In the genomic region with DNA sequence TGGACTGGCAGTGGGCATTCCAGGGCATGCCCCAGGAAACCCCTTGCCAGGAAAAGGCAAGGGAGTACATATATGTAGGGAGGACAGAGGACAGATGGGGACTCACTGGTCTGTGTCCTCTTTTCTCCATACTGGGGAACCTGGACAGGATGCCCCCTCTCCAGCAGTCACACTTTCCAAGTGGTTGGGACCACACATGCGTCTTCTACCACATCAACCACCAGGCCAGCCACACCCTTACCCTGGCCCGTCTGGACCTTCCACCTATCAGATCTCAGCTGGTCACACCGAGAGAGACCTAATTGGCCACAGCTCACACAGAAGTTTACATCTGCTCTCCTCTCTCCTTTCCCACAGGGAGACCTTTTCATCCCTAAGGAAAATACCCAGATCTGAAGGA, we compare ENCODE assay signal across 31 cellular contexts. TPM values are rescaled to one million over a fixed set of nuclear protein-coding genes. Genes with fewer than 3 reads are reported as not detected.
A peak's percentile ranks its signal among the peaks of the same experiment; 100 is the strongest.
DNase-seq lines count a peak whose midpoint lies in the region; ATAC-seq and TF ChIP-seq lines count a peak whose summit lies in the region.
"Had no signal": no experiment of that assay in that cellular context is flagged by ENCODE, and none has a peak within 500 bp of the region (broad histone marks: within the 10 kb centered on the region; RNA-seq: fewer than 3 reads in every experiment).

No MANE protein-coding gene starts in this region.

- no peaks in the 10 kb centered on the region for H3K9me2 ChIP-seq in PC-9 (ENCODE audit: insufficient read depth)

- H4K20me1 ChIP-seq in PC-9 (ENCODE audit: insufficient read depth), result no peaks in the 10 kb centered on the region

- no peaks in the 10 kb centered on the region for H3K9me3 Mint-ChIP-seq in dendritic cell treated with granulocyte-macrophage colony-stimulating factor and Interleukin-4, amounts not matched to agents 40 ng/mL and 50 ng/mL, for 4 days
- H3K9me3 Mint-ChIP-seq: activated CD4-positive, alpha-beta T cell treated with anti-CD3 and anti-CD28 coated beads, Interleukin-2, amount 10 ng/mL, durations not matched to agents 24 days and 14 days; activated T-cell treated with anti-CD3 and anti-CD28 coated beads, Interleukin-2, amount 50 U/mL, for 72 hours; immature natural killer cell; neural crest cell; stimulated activated effector memory CD8-positive, alpha-beta T cell treated with anti-CD3 and anti-CD28 coated beads, Interleukin-12 subunit alpha, Interleukin-12 subunit beta, amount 100 ng/mL, for 72 hours had no signal

- no peaks in the 10 kb centered on the region for H3K79me2 ChIP-seq in PC-9 (ENCODE audit: low read depth)
- H3K79me2 ChIP-seq: hepatocyte had no signal

- H3K36me3 ChIP-seq in gastrocnemius medialis (no peaks in the 10 kb centered on the region), PC-9 (ENCODE audit: low read depth) (no peaks in the 10 kb centered on the region), mucosa of descending colon (ENCODE audit: low read depth) (no peaks in the 10 kb centered on the region)

- H2AFZ ChIP-seq in PC-9, result no peak overlapping the region
- H2AFZ ChIP-seq: hepatocyte had no signal

- H3K4me2 ChIP-seq in PC-9, result no peak overlapping the region
- H3K4me2 ChIP-seq: hepatocyte had no signal

- H3K4me1 ChIP-seq in gastrocnemius medialis (peaks cover 4 to 8% of the 10 kb centered on the region in 2 donors), PC-9 (replicated peaks; ENCODE audit: insufficient read depth) (no peaks in the 10 kb centered on the region), mucosa of descending colon (ENCODE audit: low read depth) (peaks cover 18% of the 10 kb centered on the region)
- H3K4me1 ChIP-seq: foreskin keratinocyte had no signal

- H3F3A ChIP-seq in PC-9 (ENCODE audit: insufficient read depth, low read depth), result no peaks in the 10 kb centered on the region

- intact Hi-C loops in dendritic cell treated with granulocyte-macrophage colony-stimulating factor and Interleukin-4, amounts not matched to agents 40 ng/mL and 50 ng/mL, for 4 days (cut with micrococcal nuclease), result no loop called here
- intact Hi-C loops in gastrocnemius medialis (cut with DNase I; ENCODE audit: low total_unique reads) (no loop called here), PC-9 (cut with micrococcal nuclease; ENCODE audit: unreplicated experiment) (no loop called here), mucosa of descending colon (cut with DNase I, micrococcal nuclease) (loop anchor here in 1 of 2 donors (10.0 kb wide), 1 partner anchor 79 kb away; no protein-coding TSS in a partner anchor)

- no peak overlapping the region for H3K4me3 Mint-ChIP-seq in dendritic cell treated with granulocyte-macrophage colony-stimulating factor and Interleukin-4, amounts not matched to agents 40 ng/mL and 50 ng/mL, for 4 days
- H3K4me3 Mint-ChIP-seq: activated CD4-positive, alpha-beta T cell treated with anti-CD3 and anti-CD28 coated beads, Interleukin-2, amount 10 ng/mL, durations not matched to agents 24 days and 14 days; activated T-cell treated with anti-CD3 and anti-CD28 coated beads, Interleukin-2, amount 50 U/mL, for 72 hours; CD14-positive monocyte; immature natural killer cell; neural crest cell; stimulated activated effector memory CD8-positive, alpha-beta T cell treated with anti-CD3 and anti-CD28 coated beads, Interleukin-12 subunit alpha, Interleukin-12 subunit beta, amount 100 ng/mL, for 72 hours had no signal

- H3K27me3 Mint-ChIP-seq in dendritic cell treated with granulocyte-macrophage colony-stimulating factor and Interleukin-4, amounts not matched to agents 40 ng/mL and 50 ng/mL, for 4 days, result peaks cover 15% of the 10 kb centered on the region

- TF ChIP-seq CTCF in gastrocnemius medialis (IDR thresholded peaks at IDR 0.05 in 4 of 5, conservative IDR thresholded peaks at IDR 0.05 in 1 of 5), result no peak
- no peak for TF ChIP-seq CTCF in PC-9 (conservative IDR thresholded peaks at IDR 0.05)
- TF ChIP-seq CTCF in mucosa of descending colon (IDR thresholded peaks at IDR 0.05), result no peak

- H3K27ac Mint-ChIP-seq in dendritic cell treated with granulocyte-macrophage colony-stimulating factor and Interleukin-4, amounts not matched to agents 40 ng/mL and 50 ng/mL, for 4 days, result peak overlapping the region; percentile 21
- H3K27ac Mint-ChIP-seq: activated CD4-positive, alpha-beta T cell treated with anti-CD3 and anti-CD28 coated beads, Interleukin-2, amount 10 ng/mL, durations not matched to agents 24 days and 14 days; activated T-cell treated with anti-CD3 and anti-CD28 coated beads, Interleukin-2, amount 50 U/mL, for 72 hours; stimulated activated effector memory CD8-positive, alpha-beta T cell treated with anti-CD3 and anti-CD28 coated beads, Interleukin-12 subunit alpha, Interleukin-12 subunit beta, amount 100 ng/mL, for 72 hours had no signal

- DNase-seq in SW480 (ENCODE audit: low spot score) (peak; percentile 27), left lobe of liver (ENCODE audit: low spot score) (peak; percentile 30), gastrocnemius medialis (no peak), PC-9 (no peak), mucosa of descending colon (no peak), hippocampal formation (lab: John Stamatoyannopoulos, UW) (no peak)
- DNase-seq: activated CD4-positive, alpha-beta T cell treated with anti-CD3 and anti-CD28 coated beads, Interleukin-2, amount 10 ng/mL, durations not matched to agents 24 days and 14 days; activated naive CD4-positive, alpha-beta T cell treated with Interleukin-2 at 50 U/mL for 16 hours; activated T-cell treated with anti-CD3 and anti-CD28 coated beads, Interleukin-2, amount 50 U/mL, for 72 hours; amygdala; Calu3; effector CD8-positive, alpha-beta T cell; foreskin keratinocyte; immature natural killer cell; Karpas-422; NCI-H1436; NCI-H2107; NCI-H446; NCI-H82; stimulated activated CD4-positive, alpha-beta T cell treated with anti-CD3 and anti-CD28 coated beads, Interleukin-4, amount 100 ng/mL, for 24 hours; T-helper 9 cell had no signal

- no peak for TF ChIP-seq POLR2A in gastrocnemius medialis (IDR thresholded peaks at IDR 0.05)

- CTCF ChIA-PET in PC-9 (lab: Charles Lee), result no interaction called here

- H3K4me3 ChIP-seq in gastrocnemius medialis, result no peak overlapping the region
- no peak overlapping the region for H3K4me3 ChIP-seq in PC-9
- no peak overlapping the region for H3K4me3 ChIP-seq in mucosa of descending colon
- H3K4me3 ChIP-seq: hepatocyte had no signal

- peak overlapping the region; percentile 33 to 69 (median 54) for H3K27ac ChIP-seq in gastrocnemius medialis
- no peak overlapping the region for H3K27ac ChIP-seq in PC-9
- H3K27ac ChIP-seq: foreskin keratinocyte, hepatocyte had no signal

- H3K27me3 ChIP-seq in gastrocnemius medialis, result no peaks in the 10 kb centered on the region
- H3K27me3 ChIP-seq in PC-9 (ENCODE audit: insufficient read depth, low read depth), result peaks cover 36% of the 10 kb centered on the region
- H3K27me3 ChIP-seq: hepatocyte had no signal

- POLR2A ChIA-PET in PC-9 (lab: Charles Lee; ENCODE audit: unreplicated experiment), result no interaction called here

- no peak for ATAC-seq in left lobe of liver
- no peak for ATAC-seq in gastrocnemius medialis
- ATAC-seq in mucosa of descending colon, result no peak
- ATAC-seq: activated T-cell treated with anti-CD3 and anti-CD28 coated beads, Interleukin-2, amount 50 U/mL, for 72 hours; esophagus mucosa; sciatic nerve; stimulated activated effector memory CD8-positive, alpha-beta T cell treated with anti-CD3 and anti-CD28 coated beads, Interleukin-12 subunit alpha, Interleukin-12 subunit beta, amount 100 ng/mL, for 72 hours had no signal

- H3K36me3 Mint-ChIP-seq in dendritic cell treated with granulocyte-macrophage colony-stimulating factor and Interleukin-4, amounts not matched to agents 40 ng/mL and 50 ng/mL, for 4 days (ENCODE audit: low read depth), result no peaks in the 10 kb centered on the region
- H3K36me3 Mint-ChIP-seq: CD14-positive monocyte; immature natural killer cell; stimulated activated effector memory CD8-positive, alpha-beta T cell treated with anti-CD3 and anti-CD28 coated beads, Interleukin-12 subunit alpha, Interleukin-12 subunit beta, amount 100 ng/mL, for 72 hours had no signal

- in situ Hi-C loops in gastrocnemius medialis (cut with MboI; ENCODE audit: low sequenced_read_pairs in 4 of 4), result loop anchor here in 2 of 4 donors (10.0 kb wide), 1 partner anchor 79 kb away; no protein-coding TSS in a partner anchor

- H3K9me3 ChIP-seq in gastrocnemius medialis, result no peaks in the 10 kb centered on the region
- no peaks in the 10 kb centered on the region for H3K9me3 ChIP-seq in PC-9 (ENCODE audit: insufficient read depth, low read depth)
- no peaks in the 10 kb centered on the region for H3K9me3 ChIP-seq in mucosa of descending colon

- H3K4me1 Mint-ChIP-seq in dendritic cell treated with granulocyte-macrophage colony-stimulating factor and Interleukin-4, amounts not matched to agents 40 ng/mL and 50 ng/mL, for 4 days (ENCODE audit: low read depth), result peaks cover 44% of the 10 kb centered on the region
- H3K4me1 Mint-ChIP-seq: immature natural killer cell; neural crest cell; stimulated activated effector memory CD8-positive, alpha-beta T cell treated with anti-CD3 and anti-CD28 coated beads, Interleukin-12 subunit alpha, Interleukin-12 subunit beta, amount 100 ng/mL, for 72 hours had no signal

- BruUV-seq in PC-9 (replicated peaks; lab: Mats Ljungman, UMichigan), result no TSS peak

RNA-seq across cellular contexts. Expression of a gene that starts 8.3 kb away (rescaled TPM):
- total RNA-seq in left lobe of liver, result not detected
- not detected for total RNA-seq in gastrocnemius medialis
- not detected in 2 replicates for total RNA-seq in PC-9 (2021)
- total RNA-seq in mucosa of descending colon, result under 1 TPM in 1 of 3 donors, not detected in 2; 0.46 TPM
- total RNA-seq: activated CD4-positive, alpha-beta T cell treated with anti-CD3 and anti-CD28 coated beads, Interleukin-2, amount 10 ng/mL, durations not matched to agents 24 days and 14 days; activated T-cell treated with anti-CD3 and anti-CD28 coated beads, Interleukin-2, amount 50 U/mL, for 72 hours; Calu3; esophagus mucosa; foreskin keratinocyte; hepatocyte; liver; neural crest cell; OCI-LY7; urinary bladder had no signal

RNA-seq across cellular contexts. Expression of a gene that starts 11.1 kb away (rescaled TPM):
- total RNA-seq in left lobe of liver (7.1 TPM), gastrocnemius medialis (10 to 100 TPM; 37.1 to 53.5 (median 43.3) TPM), PC-9 (2021) (not detected in 2 replicates), mucosa of descending colon (100 to 1,000 TPM; 132 to 261 (median 247) TPM)
- total RNA-seq: activated CD4-positive, alpha-beta T cell treated with anti-CD3 and anti-CD28 coated beads, Interleukin-2, amount 10 ng/mL, durations not matched to agents 24 days and 14 days; activated T-cell treated with anti-CD3 and anti-CD28 coated beads, Interleukin-2, amount 50 U/mL, for 72 hours; Calu3; foreskin keratinocyte; OCI-LY7 had no signal

RNA-seq across cellular contexts. Expression of a gene that starts 47.7 kb away (rescaled TPM):
- total RNA-seq in left lobe of liver (0.68 TPM), gastrocnemius medialis (under 1 TPM in 2 of 4 donors, not detected in 2; 0.07 to 0.25 TPM), PC-9 (2021) (not detected in 2 replicates), mucosa of descending colon (under 1 TPM; 0.26 to 0.44 (median 0.34) TPM)
- total RNA-seq: Calu3, foreskin keratinocyte, OCI-LY7 had no signal

RNA-seq across cellular contexts. Expression of a gene that starts 55.3 kb away (rescaled TPM):
- total RNA-seq in left lobe of liver (28.0 TPM), gastrocnemius medialis (10 to 100 TPM in 3 of 4 donors, 1 to 10 TPM in 1; 8.7 to 15.9 (median 10.1) TPM), PC-9 (2021) (13.4 and 15.4 TPM in 2 replicates), mucosa of descending colon (10 to 100 TPM; 42.4 to 95.7 (median 77.3) TPM)

Comparison
In these comparisons a context has a peak if more than half of its experiments do, and no peak if none do; other contexts are left out.
1. DNase-seq: peak in SW480 (single experiment) and left lobe of liver (single experiment); none in gastrocnemius medialis (0 of 2), PC-9 (0 of 2), mucosa of descending colon (0 of 3) and hippocampal formation (0 of 2).